Comparison of ENCODE assay signal across 1 cellular context in genomic region chr1:42966688-42967609, GRCh38.
A peak's percentile ranks its signal among the peaks of the same experiment; 100 is the strongest.
TF ChIP-seq lines count a peak whose summit lies in the region.

No MANE protein-coding gene starts in this region.

TF ChIP-seq in K562, 482 proteins besides CTCF, POLR2A, EP300 and RAD21 (continued from another document and continues in another):
- peak; percentile 73; the same call in 1 of the 2 replicates for TF ChIP-seq ZNF175 (CRISPR knock-in tag; IDR thresholded peaks at IDR 0.05; ENCODE audit: low read depth)
- no peak for TF ChIP-seq SMARCB1 (IDR thresholded peaks at IDR 0.05; ENCODE audit: insufficient read length, low read depth)
- peak; percentile 34; the same call in 1 of the 2 replicates for TF ChIP-seq GATAD2B (IDR thresholded peaks at IDR 0.05; ENCODE audit: borderline replicate concordance)
- TF ChIP-seq NUFIP1 (IDR thresholded peaks at IDR 0.05; ENCODE audit: partially characterized antibody) = peak; percentile 44
- 0 out of 2 replicates have a peak, but pooled peaks have one; percentile 44 for TF ChIP-seq LCOR (CRISPR knock-in tag; IDR thresholded peaks at IDR 0.05)
- peak; percentile 79; the same call in 1 of the 2 replicates for TF ChIP-seq BCOR (IDR thresholded peaks at IDR 0.05)
- TF ChIP-seq, protein P1, sequence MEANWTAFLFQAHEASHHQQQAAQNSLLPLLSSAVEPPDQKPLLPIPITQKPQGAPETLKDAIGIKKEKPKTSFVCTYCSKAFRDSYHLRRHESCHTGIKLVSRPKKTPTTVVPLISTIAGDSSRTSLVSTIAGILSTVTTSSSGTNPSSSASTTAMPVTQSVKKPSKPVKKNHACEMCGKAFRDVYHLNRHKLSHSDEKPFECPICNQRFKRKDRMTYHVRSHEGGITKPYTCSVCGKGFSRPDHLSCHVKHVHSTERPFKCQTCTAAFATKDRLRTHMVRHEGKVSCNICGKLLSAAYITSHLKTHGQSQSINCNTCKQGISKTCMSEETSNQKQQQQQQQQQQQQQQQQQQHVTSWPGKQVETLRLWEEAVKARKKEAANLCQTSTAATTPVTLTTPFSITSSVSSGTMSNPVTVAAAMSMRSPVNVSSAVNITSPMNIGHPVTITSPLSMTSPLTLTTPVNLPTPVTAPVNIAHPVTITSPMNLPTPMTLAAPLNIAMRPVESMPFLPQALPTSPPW (CRISPR knock-in tag; IDR thresholded peaks at IDR 0.05) = peak; percentile 36; the same call in 1 of the 2 replicates
- peak; percentile 84 for TF ChIP-seq CBFA2T3 (IDR thresholded peaks at IDR 0.05)
- no peak for TF ChIP-seq CHD1 (IDR thresholded peaks at IDR 0.05; ENCODE audit: low read length)
- TF ChIP-seq GTF2E2 (tag; IDR thresholded peaks at IDR 0.05) = no peak
- TF ChIP-seq ELK3 (CRISPR knock-in tag; IDR thresholded peaks at IDR 0.05) = no peak
- TF ChIP-seq MEF2D (tag; conservative IDR thresholded peaks at IDR 0.05; ENCODE audit: low read depth) = peak; percentile 85
- 0 out of 2 replicates have a peak, but pooled peaks have one; percentile 42 for TF ChIP-seq ETV1 (tag; conservative IDR thresholded peaks at IDR 0.05; ENCODE audit: low read depth)
- no peak for TF ChIP-seq DIDO1 (tag; IDR thresholded peaks at IDR 0.05; ENCODE audit: low read depth)
- TF ChIP-seq RB1 (IDR thresholded peaks at IDR 0.05; ENCODE audit: low read depth) = 0 out of 2 replicates have a peak, but pooled peaks have one; percentile 14
- no peak for TF ChIP-seq SRF (CRISPR knock-in tag; IDR thresholded peaks at IDR 0.05)
- no peak for TF ChIP-seq ZNF717 (CRISPR knock-in tag; IDR thresholded peaks at IDR 0.05)
- no peak for TF ChIP-seq NCOA6 (IDR thresholded peaks at IDR 0.05)
- TF ChIP-seq, protein P2, sequence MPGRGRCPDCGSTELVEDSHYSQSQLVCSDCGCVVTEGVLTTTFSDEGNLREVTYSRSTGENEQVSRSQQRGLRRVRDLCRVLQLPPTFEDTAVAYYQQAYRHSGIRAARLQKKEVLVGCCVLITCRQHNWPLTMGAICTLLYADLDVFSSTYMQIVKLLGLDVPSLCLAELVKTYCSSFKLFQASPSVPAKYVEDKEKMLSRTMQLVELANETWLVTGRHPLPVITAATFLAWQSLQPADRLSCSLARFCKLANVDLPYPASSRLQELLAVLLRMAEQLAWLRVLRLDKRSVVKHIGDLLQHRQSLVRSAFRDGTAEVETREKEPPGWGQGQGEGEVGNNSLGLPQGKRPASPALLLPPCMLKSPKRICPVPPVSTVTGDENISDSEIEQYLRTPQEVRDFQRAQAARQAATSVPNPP (IDR thresholded peaks at IDR 0.05; ENCODE audit: borderline replicate concordance, insufficient read depth, insufficient read length) = no peak
- peak; percentile 96 for TF ChIP-seq SMARCA4 (IDR thresholded peaks at IDR 0.05)
- TF ChIP-seq CREB5 (CRISPR knock-in tag; IDR thresholded peaks at IDR 0.05) = no peak
- TF ChIP-seq MEIS2 (IDR thresholded peaks at IDR 0.05; ENCODE audit: partially characterized antibody) = peak; percentile 91
- TF ChIP-seq, protein P3, sequence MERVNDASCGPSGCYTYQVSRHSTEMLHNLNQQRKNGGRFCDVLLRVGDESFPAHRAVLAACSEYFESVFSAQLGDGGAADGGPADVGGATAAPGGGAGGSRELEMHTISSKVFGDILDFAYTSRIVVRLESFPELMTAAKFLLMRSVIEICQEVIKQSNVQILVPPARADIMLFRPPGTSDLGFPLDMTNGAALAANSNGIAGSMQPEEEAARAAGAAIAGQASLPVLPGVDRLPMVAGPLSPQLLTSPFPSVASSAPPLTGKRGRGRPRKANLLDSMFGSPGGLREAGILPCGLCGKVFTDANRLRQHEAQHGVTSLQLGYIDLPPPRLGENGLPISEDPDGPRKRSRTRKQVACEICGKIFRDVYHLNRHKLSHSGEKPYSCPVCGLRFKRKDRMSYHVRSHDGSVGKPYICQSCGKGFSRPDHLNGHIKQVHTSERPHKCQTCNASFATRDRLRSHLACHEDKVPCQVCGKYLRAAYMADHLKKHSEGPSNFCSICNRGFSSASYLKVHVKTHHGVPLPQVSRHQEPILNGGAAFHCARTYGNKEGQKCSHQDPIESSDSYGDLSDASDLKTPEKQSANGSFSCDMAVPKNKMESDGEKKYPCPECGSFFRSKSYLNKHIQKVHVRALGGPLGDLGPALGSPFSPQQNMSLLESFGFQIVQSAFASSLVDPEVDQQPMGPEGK (CRISPR knock-in tag; IDR thresholded peaks at IDR 0.05; ENCODE audit: borderline replicate concordance) = no peak
- no peak for TF ChIP-seq TFE3 (CRISPR knock-in tag; IDR thresholded peaks at IDR 0.05)
- no peak for TF ChIP-seq MIER1 (IDR thresholded peaks at IDR 0.05; ENCODE audit: low read depth)
- TF ChIP-seq NCOA2 (IDR thresholded peaks at IDR 0.05; ENCODE audit: partially characterized antibody in 2 of 2) = no peak
- peak; percentile 70 for TF ChIP-seq ZNF395 (CRISPR knock-in tag; IDR thresholded peaks at IDR 0.05)
- TF ChIP-seq, protein P4, sequence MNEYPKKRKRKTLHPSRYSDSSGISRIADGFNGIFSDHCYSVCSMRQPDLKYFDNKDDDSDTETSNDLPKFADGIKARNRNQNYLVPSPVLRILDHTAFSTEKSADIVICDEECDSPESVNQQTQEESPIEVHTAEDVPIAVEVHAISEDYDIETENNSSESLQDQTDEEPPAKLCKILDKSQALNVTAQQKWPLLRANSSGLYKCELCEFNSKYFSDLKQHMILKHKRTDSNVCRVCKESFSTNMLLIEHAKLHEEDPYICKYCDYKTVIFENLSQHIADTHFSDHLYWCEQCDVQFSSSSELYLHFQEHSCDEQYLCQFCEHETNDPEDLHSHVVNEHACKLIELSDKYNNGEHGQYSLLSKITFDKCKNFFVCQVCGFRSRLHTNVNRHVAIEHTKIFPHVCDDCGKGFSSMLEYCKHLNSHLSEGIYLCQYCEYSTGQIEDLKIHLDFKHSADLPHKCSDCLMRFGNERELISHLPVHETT (CRISPR knock-in tag; conservative IDR thresholded peaks at IDR 0.05 in 1 of 2, IDR thresholded peaks at IDR 0.05 in 1 of 2) = 0 out of 4 replicates have a peak, but pooled peaks of 1 of the 2 experiments have one; percentile 56
- peak; percentile 58; the same call in 1 of the 2 replicates for TF ChIP-seq EP400 (IDR thresholded peaks at IDR 0.05)
- peak; percentile 79 for TF ChIP-seq TAF9B (IDR thresholded peaks at IDR 0.05; ENCODE audit: partially characterized antibody)
- TF ChIP-seq ZBTB7A (IDR thresholded peaks at IDR 0.05; ENCODE audit: borderline replicate concordance, control insufficient read depth, low read depth, low read length) = peak; percentile 33; the same call in 1 of the 2 replicates
- TF ChIP-seq, protein P5, sequence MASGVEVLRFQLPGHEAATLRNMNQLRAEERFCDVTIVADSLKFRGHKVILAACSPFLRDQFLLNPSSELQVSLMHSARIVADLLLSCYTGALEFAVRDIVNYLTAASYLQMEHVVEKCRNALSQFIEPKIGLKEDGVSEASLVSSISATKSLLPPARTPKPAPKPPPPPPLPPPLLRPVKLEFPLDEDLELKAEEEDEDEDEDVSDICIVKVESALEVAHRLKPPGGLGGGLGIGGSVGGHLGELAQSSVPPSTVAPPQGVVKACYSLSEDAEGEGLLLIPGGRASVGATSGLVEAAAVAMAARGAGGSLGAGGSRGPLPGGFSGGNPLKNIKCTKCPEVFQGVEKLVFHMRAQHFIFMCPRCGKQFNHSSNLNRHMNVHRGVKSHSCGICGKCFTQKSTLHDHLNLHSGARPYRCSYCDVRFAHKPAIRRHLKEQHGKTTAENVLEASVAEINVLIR (CRISPR knock-in tag; IDR thresholded peaks at IDR 0.05) = peak; percentile 59
- peak; percentile 85 for TF ChIP-seq SMAD4 (CRISPR knock-in tag; conservative IDR thresholded peaks at IDR 0.05)
- no peak for TF ChIP-seq EWSR1 (IDR thresholded peaks at IDR 0.05; ENCODE audit: borderline replicate concordance, low read depth, partially characterized antibody)
- peak; percentile 93 for TF ChIP-seq SMARCC2 (IDR thresholded peaks at IDR 0.05; ENCODE audit: low read depth)
- TF ChIP-seq, protein P6, sequence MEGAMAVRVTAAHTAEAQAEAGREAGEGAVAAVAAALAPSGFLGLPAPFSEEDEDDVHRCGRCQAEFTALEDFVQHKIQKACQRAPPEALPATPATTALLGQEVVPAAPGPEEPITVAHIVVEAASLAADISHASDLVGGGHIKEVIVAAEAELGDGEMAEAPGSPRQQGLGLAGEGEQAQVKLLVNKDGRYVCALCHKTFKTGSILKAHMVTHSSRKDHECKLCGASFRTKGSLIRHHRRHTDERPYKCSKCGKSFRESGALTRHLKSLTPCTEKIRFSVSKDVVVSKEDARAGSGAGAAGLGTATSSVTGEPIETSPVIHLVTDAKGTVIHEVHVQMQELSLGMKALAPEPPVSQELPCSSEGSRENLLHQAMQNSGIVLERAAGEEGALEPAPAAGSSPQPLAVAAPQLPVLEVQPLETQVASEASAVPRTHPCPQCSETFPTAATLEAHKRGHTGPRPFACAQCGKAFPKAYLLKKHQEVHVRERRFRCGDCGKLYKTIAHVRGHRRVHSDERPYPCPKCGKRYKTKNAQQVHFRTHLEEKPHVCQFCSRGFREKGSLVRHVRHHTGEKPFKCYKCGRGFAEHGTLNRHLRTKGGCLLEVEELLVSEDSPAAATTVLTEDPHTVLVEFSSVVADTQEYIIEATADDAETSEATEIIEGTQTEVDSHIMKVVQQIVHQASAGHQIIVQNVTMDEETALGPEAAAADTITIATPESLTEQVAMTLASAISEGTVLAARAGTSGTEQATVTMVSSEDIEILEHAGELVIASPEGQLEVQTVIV (CRISPR knock-in tag; IDR thresholded peaks at IDR 0.05; ENCODE audit: borderline replicate concordance) = no peak
- no peak for TF ChIP-seq SMAD3 (CRISPR knock-in tag; conservative IDR thresholded peaks at IDR 0.05)
- TF ChIP-seq, protein P7, sequence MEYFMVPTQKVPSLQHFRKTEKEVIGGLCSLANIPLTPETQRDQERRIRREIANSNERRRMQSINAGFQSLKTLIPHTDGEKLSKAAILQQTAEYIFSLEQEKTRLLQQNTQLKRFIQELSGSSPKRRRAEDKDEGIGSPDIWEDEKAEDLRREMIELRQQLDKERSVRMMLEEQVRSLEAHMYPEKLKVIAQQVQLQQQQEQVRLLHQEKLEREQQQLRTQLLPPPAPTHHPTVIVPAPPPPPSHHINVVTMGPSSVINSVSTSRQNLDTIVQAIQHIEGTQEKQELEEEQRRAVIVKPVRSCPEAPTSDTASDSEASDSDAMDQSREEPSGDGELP (CRISPR knock-in tag; IDR thresholded peaks at IDR 0.05; ENCODE audit: borderline replicate concordance) = peak; percentile 84; the same call in 1 of the 2 replicates
- TF ChIP-seq L3MBTL2 (IDR thresholded peaks at IDR 0.05) = peak; percentile 82; the same call in 1 of the 2 replicates
- no peak for TF ChIP-seq ZNF699 (CRISPR knock-in tag; IDR thresholded peaks at IDR 0.05; ENCODE audit: insufficient replicate concordance)
- TF ChIP-seq MBD2 (IDR thresholded peaks at IDR 0.05; ENCODE audit: borderline replicate concordance, low read depth) = no peak
- no peak for TF ChIP-seq KLF1 (tag; IDR thresholded peaks at IDR 0.05)
- peak; percentile 72; the same call in 1 of the 2 replicates for TF ChIP-seq HDAC2 (IDR thresholded peaks at IDR 0.05)
